29 cellular contexts compared by ENCODE assay signal in the genomic region with DNA sequence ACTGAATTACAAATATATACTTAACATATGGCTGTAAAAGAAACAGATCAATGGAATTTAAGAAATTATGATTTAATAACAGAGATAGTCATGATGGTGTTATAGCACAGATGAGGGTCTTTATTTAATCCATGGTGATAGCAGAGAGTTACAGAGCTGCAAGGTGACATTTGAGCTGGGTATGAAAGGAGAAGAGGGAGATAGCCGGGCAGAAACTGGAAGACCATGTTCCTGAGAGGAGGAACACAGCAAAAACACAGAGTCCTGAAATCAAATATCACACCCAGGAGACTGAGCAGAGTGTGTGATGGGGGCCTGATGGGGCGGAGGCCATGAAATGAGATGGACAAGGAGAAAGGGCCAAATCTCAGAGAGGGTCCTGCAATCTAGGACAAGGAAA.
"Had no signal": no experiment of that assay in that cellular context is flagged by ENCODE, and none has a peak within 500 bp of the region (broad histone marks: within the 10 kb centered on the region; RNA-seq: fewer than 3 reads in every experiment).

No MANE protein-coding gene starts in this region.

- H3K27me3 Mint-ChIP-seq: stimulated activated memory B cell treated with anti-CD40 and anti-IgM and Interleukin-4, amounts not matched to agents 10 μg/mL and 1 μg/mL and 100 μg/mL, for 72 hours; stimulated activated naive CD8-positive, alpha-beta T cell treated with anti-CD3 and anti-CD28 coated beads, Interleukin-15, amount 100 ng/mL, for 72 hours had no signal

- H3K4me1 Mint-ChIP-seq: stimulated activated effector memory CD8-positive, alpha-beta T cell treated with anti-CD3 and anti-CD28 coated beads, Interleukin-12 subunit alpha, Interleukin-12 subunit beta, amount 100 ng/mL, for 72 hours had no signal

- H3K4me1 ChIP-seq: stomach, suprapubic skin, testis, thyroid gland, tibial artery, tibial nerve, transverse colon, upper lobe of left lung, upper lobe of right lung, uterus, vagina had no signal

- H3K36me3 ChIP-seq: stomach, suprapubic skin, thoracic aorta, thyroid gland, tibial artery, tibial nerve, transverse colon, upper lobe of left lung, upper lobe of right lung, uterus, vagina had no signal

- DNase-seq: stimulated activated CD4-positive, alpha-beta T cell treated with anti-CD3 and anti-CD28 coated beads, Interleukin-2, amount 100 ng/mL, for 48 hours; stimulated activated CD4-positive, alpha-beta T cell treated with anti-CD3 and anti-CD28 coated beads, Interleukin-4, amount 100 ng/mL, for 1 hour; stimulated activated CD4-positive, alpha-beta T cell treated with anti-CD3 and anti-CD28 coated beads, Interleukin-4, amount 100 ng/mL, for 24 hours; stimulated activated CD4-positive, alpha-beta T cell treated with anti-CD3 and anti-CD28 coated beads, Interleukin-4, amount 100 ng/mL, for 4 hours; stimulated activated CD8-positive, alpha-beta memory T cell treated with anti-CD3 and anti-CD28 coated beads, Interleukin-4, amount 100 ng/mL, for 48 hours; stimulated activated naive B cell treated with anti-CD40 and anti-IgM and Interleukin-4, amounts not matched to agents 10 μg/mL and 1 μg/mL and 100 μg/mL, for 72 hours; stimulated activated naive CD4-positive, alpha-beta T cell; stimulated activated naive CD4-positive, alpha-beta T cell treated with Interleukin-2 at 50 U/mL for 16 hours; stimulated activated naive CD8-positive, alpha-beta T cell treated with anti-CD3 and anti-CD28 coated beads, Interleukin-15, amount 100 ng/mL, for 72 hours; stimulated activated naive CD8-positive, alpha-beta T cell treated with anti-CD3 and anti-CD28 coated beads, Interleukin-15, Interleukin-2, amounts not matched to agents 100 U/mL and 50 U/mL, for 24 hours; stomach; substantia nigra; testis; thyroid gland; tibial artery; transverse colon; trophoblast cell; upper lobe of left lung; upper lobe of right lung; uterus had no signal

- H3K9me3 ChIP-seq: testis, thyroid gland, upper lobe of right lung, uterus, vagina had no signal

- H3K27ac Mint-ChIP-seq: stimulated activated effector memory CD8-positive, alpha-beta T cell treated with anti-CD3 and anti-CD28 coated beads, Interleukin-12 subunit alpha, Interleukin-12 subunit beta, amount 100 ng/mL, for 72 hours; stimulated activated memory B cell treated with anti-CD40 and anti-IgM and Interleukin-4, amounts not matched to agents 10 μg/mL and 1 μg/mL and 100 μg/mL, for 72 hours; stimulated activated naive B cell treated with anti-CD40 and anti-IgM and Interleukin-4, amounts not matched to agents 10 μg/mL and 1 μg/mL and 100 μg/mL, for 72 hours; stimulated activated naive CD8-positive, alpha-beta T cell treated with anti-CD3 and anti-CD28 coated beads, Interleukin-15, amount 100 ng/mL, for 72 hours; stimulated activated naive CD8-positive, alpha-beta T cell treated with anti-CD3 and anti-CD28 coated beads, Interleukin-15, Interleukin-2, amounts not matched to agents 100 ng/mL and 50 ng/mL, for 24 hours; type B pancreatic cell had no signal

- ATAC-seq: stimulated activated effector memory CD8-positive, alpha-beta T cell treated with anti-CD3 and anti-CD28 coated beads, Interleukin-12 subunit alpha, Interleukin-12 subunit beta, amount 100 ng/mL, for 72 hours; stimulated activated memory B cell treated with anti-CD40 and anti-IgM and Interleukin-4, amounts not matched to agents 10 μg/mL and 1 μg/mL and 100 μg/mL, for 72 hours; stimulated activated naive B cell treated with anti-CD40 and anti-IgM and Interleukin-4, amounts not matched to agents 10 μg/mL and 1 μg/mL and 100 μg/mL, for 72 hours; stimulated activated naive CD8-positive, alpha-beta T cell treated with anti-CD3 and anti-CD28 coated beads, Interleukin-15, amount 100 ng/mL, for 72 hours; stimulated activated naive CD8-positive, alpha-beta T cell treated with anti-CD3 and anti-CD28 coated beads, Interleukin-15, Interleukin-2, amounts not matched to agents 100 U/mL and 50 U/mL, for 24 hours; upper lobe of right lung had no signal

- H3K4me3 ChIP-seq: stomach, suprapubic skin, testis, thoracic aorta, thyroid gland, tibial artery, tibial nerve, transverse colon, upper lobe of left lung, upper lobe of right lung, uterus, vagina had no signal

- H3K27me3 ChIP-seq: stomach, suprapubic skin, testis, thyroid gland, tibial artery, tibial nerve, transverse colon, upper lobe of left lung, upper lobe of right lung, uterus, vagina had no signal

- H3K27ac ChIP-seq: stomach, suprapubic skin, testis, thoracic aorta, thyroid gland, tibial artery, tibial nerve, transverse colon, upper lobe of left lung, upper lobe of right lung, uterus, vagina had no signal

- H3K36me3 Mint-ChIP-seq: stimulated activated effector memory CD8-positive, alpha-beta T cell treated with anti-CD3 and anti-CD28 coated beads, Interleukin-12 subunit alpha, Interleukin-12 subunit beta, amount 100 ng/mL, for 72 hours had no signal

- H3K4me3 Mint-ChIP-seq: stimulated activated effector memory CD8-positive, alpha-beta T cell treated with anti-CD3 and anti-CD28 coated beads, Interleukin-12 subunit alpha, Interleukin-12 subunit beta, amount 100 ng/mL, for 72 hours; stimulated activated memory B cell treated with anti-CD40 and anti-IgM and Interleukin-4, amounts not matched to agents 10 μg/mL and 1 μg/mL and 100 μg/mL, for 72 hours; stimulated activated naive B cell treated with anti-CD40 and anti-IgM and Interleukin-4, amounts not matched to agents 10 μg/mL and 1 μg/mL and 100 μg/mL, for 72 hours; stimulated activated naive CD8-positive, alpha-beta T cell treated with anti-CD3 and anti-CD28 coated beads, Interleukin-15, amount 100 ng/mL, for 72 hours; stimulated activated naive CD8-positive, alpha-beta T cell treated with anti-CD3 and anti-CD28 coated beads, Interleukin-15, Interleukin-2, amounts not matched to agents 100 ng/mL and 50 ng/mL, for 24 hours; type B pancreatic cell had no signal

- FAIRE-seq: urothelium cell line had no signal
